18 cellular contexts compared by ENCODE assay signal in the genomic region with DNA sequence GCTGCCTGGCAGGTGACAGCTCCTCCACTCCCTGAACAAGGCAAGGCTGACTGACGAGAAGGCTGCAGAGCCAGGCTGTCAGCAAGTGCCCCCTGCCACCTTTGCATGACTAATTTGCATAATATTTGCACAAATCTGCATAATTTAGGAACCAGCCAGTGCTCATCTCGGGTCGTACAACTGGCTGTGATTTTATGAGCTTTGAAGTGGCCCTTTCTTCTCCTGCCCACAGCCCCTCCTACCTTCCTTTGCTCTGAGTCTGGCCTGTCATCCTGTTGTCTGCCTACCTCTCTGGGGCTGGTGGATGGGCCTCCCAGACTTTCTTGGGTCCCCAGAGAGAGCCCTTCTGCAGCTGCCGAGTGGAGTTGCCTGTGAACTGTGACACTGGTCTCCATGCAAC. TPM values are rescaled to one million over a fixed set of nuclear protein-coding genes. Genes with fewer than 3 reads are reported as not detected.
DNase-seq lines count a peak whose midpoint lies in the region; ATAC-seq, FAIRE-seq and TF ChIP-seq lines count a peak whose summit lies in the region.
"Had no signal": no experiment of that assay in that cellular context is flagged by ENCODE, and none has a peak within 500 bp of the region (broad histone marks: within the 10 kb centered on the region; RNA-seq: fewer than 3 reads in every experiment).

No MANE protein-coding gene starts in this region.

- peaks cover 0 to 2% (median 0%) of the 10 kb centered on the region in 11 experiments; a peak in 1 of 22 replicates for H3K27me3 ChIP-seq in BLaER1 treated with 17β-estradiol and CSF1 and Interleukin-3, amounts not matched to agents 10 nM and 100 nM
- H3K27me3 ChIP-seq in osteoblast (ENCODE audit: insufficient read depth, low read length) (no peaks in the 10 kb centered on the region), spleen (replicated peaks in 1 of 7) (peaks cover 0 to 9% (median 0%) of the 10 kb centered on the region in 7 donors)
- H3K27me3 ChIP-seq: BE2C had no signal

- peak overlapping the region; percentile 53; the same call in 1 of the 2 replicates for H3K27ac Mint-ChIP-seq in WTC11
- H3K27ac Mint-ChIP-seq: CD8-positive, alpha-beta memory T cell; GM23338; HFFc6 had no signal

- H3K36me3 Mint-ChIP-seq in WTC11: no peaks in the 10 kb centered on the region
- H3K36me3 Mint-ChIP-seq: CD8-positive, alpha-beta memory T cell had no signal

- no peak for TF ChIP-seq POLR2A in spleen (IDR thresholded peaks at IDR 0.05)

- TF ChIP-seq CTCF in HEK293 (tag by site-specific recombination; IDR thresholded peaks at IDR 0.05): no peak
- TF ChIP-seq CTCF in WTC11 (IDR thresholded peaks at IDR 0.05): no peak
- TF ChIP-seq CTCF in osteoblast (IDR thresholded peaks at IDR 0.05; ENCODE audit: extremely low read depth, low read depth, low read length): no peak
- TF ChIP-seq CTCF in spleen (IDR thresholded peaks at IDR 0.05 in 8 of 11, conservative IDR thresholded peaks at IDR 0.05 in 3 of 11): no peak

- H3K4me3 ChIP-seq in BLaER1 treated with 17β-estradiol and CSF1 and Interleukin-3, amounts not matched to agents 10 nM and 100 nM: no peak overlapping the region
- H3K4me3 ChIP-seq in HEK293 (ENCODE audit: low read depth, low read length) (no peak overlapping the region), osteoblast (ENCODE audit: insufficient read depth, low read length) (no peak overlapping the region), spleen (no peak overlapping the region)
- H3K4me3 ChIP-seq: A549, GM23338, HAP-1 had no signal

- H3K4me1 ChIP-seq in BLaER1 treated with 17β-estradiol and CSF1 and Interleukin-3, amounts not matched to agents 10 nM and 100 nM: peaks cover 17 to 78% (median 57%) of the 10 kb centered on the region in 10 experiments
- H3K4me1 ChIP-seq in HEK293 (ENCODE audit: control insufficient read depth, insufficient read depth, low read length) (peaks cover 4% of the 10 kb centered on the region), osteoblast (ENCODE audit: insufficient read depth, low read length) (peaks cover 10% of the 10 kb centered on the region), spleen (peaks cover 0 to 12% (median 4%) of the 10 kb centered on the region in 6 donors)
- H3K4me1 ChIP-seq: A549, HAP-1 had no signal

- H3K27me3 Mint-ChIP-seq in WTC11 (ENCODE audit: low read depth): no peaks in the 10 kb centered on the region

- no peak for FAIRE-seq in frontal cortex (lab: Jason Lieb, UNC)
- FAIRE-seq: A549, GM12892, HTR-8/SVneo had no signal

- peaks cover 13% of the 10 kb centered on the region for H3K4me1 Mint-ChIP-seq in WTC11

- peak overlapping the region in 8 of 11 experiments; percentile 21 to 73 (median 64); a peak in 16 of 22 replicates for H3K4me2 ChIP-seq in BLaER1 treated with 17β-estradiol and CSF1 and Interleukin-3, amounts not matched to agents 10 nM and 100 nM
- H3K4me2 ChIP-seq in osteoblast (ENCODE audit: insufficient read depth, low read length): no peak overlapping the region
- H3K4me2 ChIP-seq: A549, GM23338 had no signal

- POLR2A ChIA-PET in HEK293 (lab: Yijun Ruan, JAX): no interaction called here
- POLR2A ChIA-PET in WTC11 (lab: Charles Lee): interaction anchor here (0.6 kb wide), 1 partner anchor 45 kb away, joined by 3 read pairs; no protein-coding TSS in a partner anchor

- DNase-seq in WTC11 (ENCODE audit: low spot score): no peak
- peak; percentile 75 for DNase-seq in osteoblast (ENCODE audit: insufficient read length, low spot score, missing footprints)
- DNase-seq in spleen: no peak
- no peak for DNase-seq in frontal cortex (ENCODE audit: low spot score in 2 of 2)
- DNase-seq: BE2C; Caco-2; CD8-positive, alpha-beta memory T cell; DND-41; GDM1; HFFc6 had no signal

- WGBS in spleen, 5 donors: 69 to 74% (median 71%) methylated on average over 4 of the region's 4 CpGs

- H4K20me1 ChIP-seq in BLaER1 treated with 17β-estradiol and CSF1 and Interleukin-3, amounts not matched to agents 10 nM and 100 nM: no peaks in the 10 kb centered on the region
- H4K20me1 ChIP-seq in osteoblast (ENCODE audit: insufficient read depth, low read length): no peaks in the 10 kb centered on the region

- no peak for ATAC-seq in WTC11
- ATAC-seq: A549, GM23338 had no signal

- no peak overlapping the region for H2AFZ ChIP-seq in osteoblast (ENCODE audit: low read length)
- H2AFZ ChIP-seq: GM23338 had no signal

- H3K4me3 Mint-ChIP-seq in WTC11: no peak overlapping the region
- H3K4me3 Mint-ChIP-seq: CD8-positive, alpha-beta memory T cell; GM23338; HFFc6 had no signal

- H3K79me2 ChIP-seq in osteoblast (ENCODE audit: insufficient read depth, low read length): no peaks in the 10 kb centered on the region

- no peaks in the 10 kb centered on the region for H3K9me3 Mint-ChIP-seq in WTC11
- H3K9me3 Mint-ChIP-seq: CD8-positive, alpha-beta memory T cell; GM23338; HFFc6 had no signal

- intact Hi-C loops in spleen (cut with DNase I; ENCODE audit: low total_unique reads): no loop called here

- no peaks in the 10 kb centered on the region for H3K9me3 ChIP-seq in BLaER1 treated with 17β-estradiol and CSF1 and Interleukin-3, amounts not matched to agents 10 nM and 100 nM (replicated peaks in 1 of 11)
- H3K9me3 ChIP-seq in HEK293 (ENCODE audit: control insufficient read depth, insufficient read depth, low read depth, low read length) (no peaks in the 10 kb centered on the region), osteoblast (ENCODE audit: low read depth, low read length) (no peaks in the 10 kb centered on the region), spleen (no peaks in the 10 kb centered on the region)
- H3K9me3 ChIP-seq: A549, BE2C, Caco-2, HAP-1 had no signal

- no peaks in the 10 kb centered on the region for H3K36me3 ChIP-seq in BLaER1 treated with 17β-estradiol and CSF1 and Interleukin-3, amounts not matched to agents 10 nM and 100 nM
- H3K36me3 ChIP-seq in HEK293 (ENCODE audit: control insufficient read depth in 2 of 2, insufficient read depth in 1 of 2, low read length in 2 of 2): no peaks in the 10 kb centered on the region
- H3K36me3 ChIP-seq in osteoblast (ENCODE audit: insufficient read depth, low read length): no peaks in the 10 kb centered on the region
- no peaks in the 10 kb centered on the region for H3K36me3 ChIP-seq in spleen
- H3K36me3 ChIP-seq: BE2C, HAP-1 had no signal

- H3K27ac ChIP-seq in BLaER1 treated with 17β-estradiol and CSF1 and Interleukin-3, amounts not matched to agents 10 nM and 100 nM: peak overlapping the region in 1 of 11 experiments; percentile 14; a peak in 1 of 22 replicates
- H3K27ac ChIP-seq in HEK293 (ENCODE audit: extremely low read depth, low read depth, low read length): no peak overlapping the region
- no peak overlapping the region for H3K27ac ChIP-seq in osteoblast (ENCODE audit: low read depth, low read length)
- H3K27ac ChIP-seq in spleen: no peak overlapping the region
- H3K27ac ChIP-seq: A549 had no signal

- CTCF ChIA-PET in HEK293 (lab: Yijun Ruan, JAX) (interaction anchor here (1.0 to 1.4 kb wide), 2 partner anchors 30 to 33 kb away, joined by 3 to 4 read pairs; no protein-coding TSS in a partner anchor), WTC11 (lab: Charles Lee) (interaction anchor here (0.8 to 3.6 kb wide), 4 partner anchors 31 to 90 kb away, joined by 3 to 14 read pairs (median 3); no protein-coding TSS in a partner anchor)

- H3K9ac ChIP-seq in BLaER1 treated with 17β-estradiol and CSF1 and Interleukin-3, amounts not matched to agents 10 nM and 100 nM: 0 out of 22 replicates have a peak overlapping the region, but pooled peaks of 2 of the 11 experiments have one; percentile 3 to 20

TF ChIP-seq in HEK293, 187 proteins besides CTCF, POLR2A, EP300 and RAD21 (continues in another document):
- no peak for TF ChIP-seq ZNF529 (tag by site-specific recombination; IDR thresholded peaks at IDR 0.05; ENCODE audit: insufficient replicate concordance)
- TF ChIP-seq, protein P1, sequence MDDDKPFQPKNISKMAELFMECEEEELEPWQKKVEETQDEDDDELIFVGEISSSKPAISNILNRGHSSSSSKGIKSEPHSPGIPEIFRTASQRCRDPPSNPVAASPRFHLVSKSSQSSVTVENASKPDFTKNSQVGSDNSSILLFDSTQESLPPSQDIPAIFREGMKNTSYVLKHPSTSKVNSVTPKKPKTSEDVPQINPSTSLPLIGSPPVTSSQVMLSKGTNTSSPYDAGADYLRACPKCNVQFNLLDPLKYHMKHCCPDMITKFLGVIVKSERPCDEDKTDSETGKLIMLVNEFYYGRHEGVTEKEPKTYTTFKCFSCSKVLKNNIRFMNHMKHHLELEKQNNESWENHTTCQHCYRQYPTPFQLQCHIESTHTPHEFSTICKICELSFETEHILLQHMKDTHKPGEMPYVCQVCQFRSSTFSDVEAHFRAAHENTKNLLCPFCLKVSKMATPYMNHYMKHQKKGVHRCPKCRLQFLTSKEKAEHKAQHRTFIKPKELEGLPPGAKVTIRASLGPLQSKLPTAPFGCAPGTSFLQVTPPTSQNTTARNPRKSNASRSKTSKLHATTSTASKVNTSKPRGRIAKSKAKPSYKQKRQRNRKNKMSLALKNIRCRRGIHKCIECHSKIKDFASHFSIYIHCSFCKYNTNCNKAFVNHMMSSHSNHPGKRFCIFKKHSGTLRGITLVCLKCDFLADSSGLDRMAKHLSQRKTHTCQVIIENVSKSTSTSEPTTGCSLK (tag by site-specific recombination; IDR thresholded peaks at IDR 0.05): no peak

TF ChIP-seq in WTC11, 78 proteins besides CTCF, POLR2A, EP300 and RAD21 (continues in another document):
- TF ChIP-seq CBFB (CRISPR knock-in tag; IDR thresholded peaks at IDR 0.05; ENCODE audit: low read depth) (no peak), NFYB (CRISPR knock-in tag; conservative IDR thresholded peaks at IDR 0.05; ENCODE audit: low read depth) (no peak), ZNF219 (CRISPR knock-in tag; IDR thresholded peaks at IDR 0.05; ENCODE audit: borderline replicate concordance) (no peak), ZNF317 (CRISPR knock-in tag; IDR thresholded peaks at IDR 0.05; ENCODE audit: borderline replicate concordance, low read depth) (no peak)
- TF ChIP-seq, protein P2, sequence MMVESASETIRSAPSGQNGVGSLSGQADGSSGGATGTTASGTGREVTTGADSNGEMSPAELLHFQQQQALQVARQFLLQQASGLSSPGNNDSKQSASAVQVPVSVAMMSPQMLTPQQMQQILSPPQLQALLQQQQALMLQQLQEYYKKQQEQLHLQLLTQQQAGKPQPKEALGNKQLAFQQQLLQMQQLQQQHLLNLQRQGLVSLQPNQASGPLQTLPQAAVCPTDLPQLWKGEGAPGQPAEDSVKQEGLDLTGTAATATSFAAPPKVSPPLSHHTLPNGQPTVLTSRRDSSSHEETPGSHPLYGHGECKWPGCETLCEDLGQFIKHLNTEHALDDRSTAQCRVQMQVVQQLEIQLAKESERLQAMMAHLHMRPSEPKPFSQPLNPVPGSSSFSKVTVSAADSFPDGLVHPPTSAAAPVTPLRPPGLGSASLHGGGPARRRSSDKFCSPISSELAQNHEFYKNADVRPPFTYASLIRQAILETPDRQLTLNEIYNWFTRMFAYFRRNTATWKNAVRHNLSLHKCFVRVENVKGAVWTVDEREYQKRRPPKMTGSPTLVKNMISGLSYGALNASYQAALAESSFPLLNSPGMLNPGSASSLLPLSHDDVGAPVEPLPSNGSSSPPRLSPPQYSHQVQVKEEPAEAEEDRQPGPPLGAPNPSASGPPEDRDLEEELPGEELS (CRISPR knock-in tag; IDR thresholded peaks at IDR 0.05): no peak

RNA-seq across cellular contexts. Expression of gene LINGO1, which starts 58.9 kb away (rescaled TPM):
- total RNA-seq in WTC11 (2021) (51.3 to 60.5 TPM (median 58.9 TPM) in 3 replicates), osteoblast (under 0.01 and 1.1 TPM in 2 replicates), spleen (1 to 10 TPM; 1.6 to 7.3 (median 3.8) TPM), frontal cortex (32.6 TPM)
- polyA plus RNA-seq in spleen: 1 to 10 TPM in 1 of 3 donors, under 1 TPM in 2; 0.46 to 1.2 (median 0.93) TPM
- total RNA-seq: CD8-positive, alpha-beta memory T cell had no signal
- polyA plus RNA-seq: AG04450; CD8-positive, alpha-beta memory T cell had no signal
